2 cellular contexts compared by ENCODE assay signal in the genomic region with DNA sequence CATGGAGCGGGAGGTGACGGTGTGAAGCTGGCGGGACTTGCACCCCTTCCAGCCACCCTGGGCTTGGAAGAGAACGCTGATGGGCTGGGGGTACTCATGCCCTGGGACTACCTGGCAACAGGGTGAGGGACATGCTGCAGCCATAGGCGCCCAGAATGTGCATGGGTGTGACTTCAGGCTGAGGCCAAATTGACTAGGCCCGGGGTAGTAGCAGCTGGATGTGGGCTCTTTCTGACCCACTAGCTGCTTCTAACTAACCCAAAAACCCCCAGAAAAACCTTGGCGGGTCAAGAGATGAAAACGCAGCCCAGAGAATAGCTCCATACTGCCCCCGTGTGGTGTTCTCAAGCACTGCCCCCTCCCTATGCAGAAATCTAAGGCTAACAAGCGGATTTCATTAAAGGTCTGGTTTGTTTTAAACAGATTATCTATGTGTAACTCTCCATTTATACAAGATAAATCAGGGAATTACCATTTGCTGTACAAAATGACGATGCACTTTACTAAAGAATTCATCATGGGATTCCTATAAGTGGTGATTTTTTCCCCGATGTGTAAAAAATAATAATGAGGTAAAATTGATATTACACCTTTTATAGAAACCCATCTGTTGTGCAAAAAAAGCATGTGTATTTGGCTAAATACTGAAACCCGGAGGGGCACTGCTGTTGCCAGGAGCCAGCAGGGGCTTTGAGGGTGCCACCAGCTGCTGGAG.
TF ChIP-seq lines count a peak whose summit lies in the region.

No MANE protein-coding gene starts in this region.

TF ChIP-seq in A549, 52 proteins besides CTCF, POLR2A, EP300 and RAD21:
- TF ChIP-seq SREBF2 (IDR thresholded peaks at IDR 0.05) (no peak), SMC3 (IDR thresholded peaks at IDR 0.05) (peak; percentile 42)
TF ChIP-seq in A549: peak in this region for 1.

TF ChIP-seq in neural cell, 6 proteins besides CTCF, POLR2A, EP300 and RAD21:
- TF ChIP-seq SMC3 (conservative IDR thresholded peaks at IDR 0.05; ENCODE audit: poor library complexity) = peak; percentile 73
- no peak for TF ChIP-seq MXI1 (conservative IDR thresholded peaks at IDR 0.05; ENCODE audit: poor library complexity, severe bottlenecking)
